9 cellular contexts compared by ENCODE assay signal in genomic region chr1:15803380-15803779, GRCh38. TPM values are rescaled to one million over a fixed set of nuclear protein-coding genes. Genes with fewer than 3 reads are reported as not detected.
DNase-seq lines count a peak whose midpoint lies in the region; ATAC-seq and TF ChIP-seq lines count a peak whose summit lies in the region.
"Had no signal": no experiment of that assay in that cellular context is flagged by ENCODE, and none has a peak within 500 bp of the region (broad histone marks: within the 10 kb centered on the region; RNA-seq: fewer than 3 reads in every experiment).

No MANE protein-coding gene starts in this region.

- TF ChIP-seq CTCF in GM20000 (IDR thresholded peaks at IDR 0.05; ENCODE audit: extremely low read depth, missing control alignments) = no peak
- no peak; the same call in 1 of the 2 replicates for TF ChIP-seq CTCF in WTC11 (IDR thresholded peaks at IDR 0.05)

- CTCF ChIA-PET in WTC11 (lab: Charles Lee) = interaction anchor here (0.5 to 5.0 kb wide), 28 partner anchors 9 to 410 kb away, joined by 3 to 31 read pairs (median 4); partner anchors contain the start of genes SPEN and ZBTB17

- DNase-seq in COR-L47 (lab: John Stamatoyannopoulos, UW) = peak; percentile 55
- peak; percentile 40 for DNase-seq in GM20000 (ENCODE audit: low spot score)
- DNase-seq in WTC11 (ENCODE audit: low spot score) = peak; percentile 36
- DNase-seq in glomerular visceral epithelial cell (ENCODE audit: extremely low spot score) = peak; percentile 29
- DNase-seq in middle frontal gyrus (ENCODE audit: extremely low spot score, low spot score) = no peak
- no peak for DNase-seq in dedifferentiated amniotic fluid mesenchymal stem cell (ENCODE audit: extremely low spot score)
- DNase-seq in HPDE6-E6E7 (ENCODE audit: extremely low spot score) = no peak

- H3K27ac Mint-ChIP-seq in WTC11 = no peak overlapping the region
- H3K27ac Mint-ChIP-seq: dendritic cell treated with granulocyte-macrophage colony-stimulating factor and Interleukin-4, amounts not matched to agents 40 ng/mL and 50 ng/mL, for 4 days had no signal

- H3K4me3 Mint-ChIP-seq in WTC11 = no peak overlapping the region
- H3K4me3 Mint-ChIP-seq: dendritic cell treated with granulocyte-macrophage colony-stimulating factor and Interleukin-4, amounts not matched to agents 40 ng/mL and 50 ng/mL, for 4 days had no signal

- H3K4me1 Mint-ChIP-seq in WTC11 = peaks cover 19% of the 10 kb centered on the region

- H3K27me3 Mint-ChIP-seq in WTC11 (ENCODE audit: low read depth) = no peaks in the 10 kb centered on the region; the same call in 1 of the 2 replicates

- POLR2A ChIA-PET in WTC11 (lab: Charles Lee) = interaction anchor here (0.5 kb wide), 1 partner anchor 17 kb away, joined by 3 read pairs; no protein-coding TSS in a partner anchor

- H3K9me3 Mint-ChIP-seq in WTC11 = no peaks in the 10 kb centered on the region
- H3K9me3 Mint-ChIP-seq: dendritic cell treated with granulocyte-macrophage colony-stimulating factor and Interleukin-4, amounts not matched to agents 40 ng/mL and 50 ng/mL, for 4 days had no signal

- peak; percentile 54 for ATAC-seq in WTC11
- no peak for ATAC-seq in HG02840 (IDR thresholded peaks at IDR 0.05; ENCODE audit: low FRiP score, unreplicated experiment)

- no peaks in the 10 kb centered on the region for H3K36me3 Mint-ChIP-seq in WTC11

TF ChIP-seq in WTC11, 78 proteins besides CTCF, POLR2A, EP300 and RAD21:
- no peak for TF ChIP-seq GABPB1 (CRISPR knock-in tag; IDR thresholded peaks at IDR 0.05)
- TF ChIP-seq GRHL2 (CRISPR knock-in tag; IDR thresholded peaks at IDR 0.05; ENCODE audit: insufficient replicate concordance, severe bottlenecking) = no peak
- TF ChIP-seq ATF1 (CRISPR knock-in tag; IDR thresholded peaks at IDR 0.05) = no peak
- no peak for TF ChIP-seq TEAD1 (CRISPR knock-in tag; IDR thresholded peaks at IDR 0.05)

RNA-seq across cellular contexts. Expression of gene UQCRHL, which starts 4.1 kb away (rescaled TPM):
- 2.6 to 3.8 TPM (median 2.7 TPM) in 3 replicates for total RNA-seq in WTC11 (2021)

RNA-seq across cellular contexts. Expression of gene SPEN, which starts 44.1 kb away (rescaled TPM):
- total RNA-seq in WTC11 (2021) = 48.5 to 50.2 TPM (median 48.8 TPM) in 3 replicates

RNA-seq across cellular contexts. Expression of gene FBLIM1, which starts 44.8 kb away (rescaled TPM):
- total RNA-seq in WTC11 (2021) = 70.9 to 78.3 TPM (median 76.6 TPM) in 3 replicates

Comparison
In these comparisons a context has a peak if more than half of its experiments do, and no peak if none do; other contexts are left out.
1. DNase-seq: peak in COR-L47 (single experiment), GM20000 (single experiment), WTC11 (single experiment) and glomerular visceral epithelial cell (single experiment); none in middle frontal gyrus (single experiment), dedifferentiated amniotic fluid mesenchymal stem cell (single experiment) and HPDE6-E6E7 (single experiment).